ENCODE assay signal across 1 cellular context in the genomic region with DNA sequence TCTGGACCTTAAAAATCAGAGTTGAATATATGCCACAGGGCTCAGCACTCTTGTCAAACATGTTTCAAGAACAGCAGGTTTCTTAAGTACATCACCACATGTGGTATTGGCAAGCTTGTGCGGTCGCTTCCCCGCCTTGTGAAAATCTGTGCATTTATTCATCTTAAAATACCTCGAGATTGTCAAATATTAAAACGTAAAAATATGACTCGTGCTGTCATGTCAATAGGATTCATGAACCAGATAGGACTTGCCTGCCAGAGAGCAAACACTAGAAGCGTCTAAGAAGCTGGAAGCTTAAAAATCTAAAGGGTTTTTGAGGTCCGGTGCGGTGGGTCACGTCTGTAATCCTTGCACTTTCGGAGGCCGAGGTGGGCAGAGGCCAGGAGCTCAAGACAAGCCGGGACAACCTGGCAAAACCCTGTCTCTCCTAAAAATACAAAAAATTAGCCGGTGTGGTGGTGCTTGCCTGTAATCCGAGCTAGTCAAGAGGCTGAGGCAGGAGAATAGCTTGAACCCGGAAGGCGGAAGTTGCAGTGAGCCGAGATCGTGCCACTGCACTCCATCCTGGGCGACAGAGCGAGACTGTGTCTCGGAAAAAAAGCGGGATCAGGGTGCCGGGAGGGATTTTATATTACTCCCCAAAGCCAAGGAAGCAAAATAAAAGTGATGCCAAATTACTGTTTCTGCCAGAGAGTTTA.
TF ChIP-seq lines count a peak whose summit lies in the region.

No MANE protein-coding gene starts in this region.

TF ChIP-seq in H1, 55 proteins besides CTCF, POLR2A, EP300 and RAD21:
- TF ChIP-seq RFX5 (IDR thresholded peaks at IDR 0.05; ENCODE audit: borderline replicate concordance, low read depth, low read length) (no peak), BRCA1 (IDR thresholded peaks at IDR 0.05; ENCODE audit: low read depth, low read length) (no peak), RNF2 (IDR thresholded peaks at IDR 0.05; ENCODE audit: borderline replicate concordance, low read depth, low read length, missing control alignments, poor library complexity, severe bottlenecking) (no peak), SAP30 (IDR thresholded peaks at IDR 0.05; ENCODE audit: insufficient read depth, insufficient replicate concordance, low read length) (no peak), KDM5A (IDR thresholded peaks at IDR 0.05; ENCODE audit: low read length) (no peak), PHF8 (conservative IDR thresholded peaks at IDR 0.05; ENCODE audit: low read depth, low read length) (no peak), ASH2L (IDR thresholded peaks at IDR 0.05; ENCODE audit: low read length) (no peak), CEBPB (IDR thresholded peaks at IDR 0.05; ENCODE audit: low read depth, low read length) (no peak)
- TF ChIP-seq, protein P1, sequence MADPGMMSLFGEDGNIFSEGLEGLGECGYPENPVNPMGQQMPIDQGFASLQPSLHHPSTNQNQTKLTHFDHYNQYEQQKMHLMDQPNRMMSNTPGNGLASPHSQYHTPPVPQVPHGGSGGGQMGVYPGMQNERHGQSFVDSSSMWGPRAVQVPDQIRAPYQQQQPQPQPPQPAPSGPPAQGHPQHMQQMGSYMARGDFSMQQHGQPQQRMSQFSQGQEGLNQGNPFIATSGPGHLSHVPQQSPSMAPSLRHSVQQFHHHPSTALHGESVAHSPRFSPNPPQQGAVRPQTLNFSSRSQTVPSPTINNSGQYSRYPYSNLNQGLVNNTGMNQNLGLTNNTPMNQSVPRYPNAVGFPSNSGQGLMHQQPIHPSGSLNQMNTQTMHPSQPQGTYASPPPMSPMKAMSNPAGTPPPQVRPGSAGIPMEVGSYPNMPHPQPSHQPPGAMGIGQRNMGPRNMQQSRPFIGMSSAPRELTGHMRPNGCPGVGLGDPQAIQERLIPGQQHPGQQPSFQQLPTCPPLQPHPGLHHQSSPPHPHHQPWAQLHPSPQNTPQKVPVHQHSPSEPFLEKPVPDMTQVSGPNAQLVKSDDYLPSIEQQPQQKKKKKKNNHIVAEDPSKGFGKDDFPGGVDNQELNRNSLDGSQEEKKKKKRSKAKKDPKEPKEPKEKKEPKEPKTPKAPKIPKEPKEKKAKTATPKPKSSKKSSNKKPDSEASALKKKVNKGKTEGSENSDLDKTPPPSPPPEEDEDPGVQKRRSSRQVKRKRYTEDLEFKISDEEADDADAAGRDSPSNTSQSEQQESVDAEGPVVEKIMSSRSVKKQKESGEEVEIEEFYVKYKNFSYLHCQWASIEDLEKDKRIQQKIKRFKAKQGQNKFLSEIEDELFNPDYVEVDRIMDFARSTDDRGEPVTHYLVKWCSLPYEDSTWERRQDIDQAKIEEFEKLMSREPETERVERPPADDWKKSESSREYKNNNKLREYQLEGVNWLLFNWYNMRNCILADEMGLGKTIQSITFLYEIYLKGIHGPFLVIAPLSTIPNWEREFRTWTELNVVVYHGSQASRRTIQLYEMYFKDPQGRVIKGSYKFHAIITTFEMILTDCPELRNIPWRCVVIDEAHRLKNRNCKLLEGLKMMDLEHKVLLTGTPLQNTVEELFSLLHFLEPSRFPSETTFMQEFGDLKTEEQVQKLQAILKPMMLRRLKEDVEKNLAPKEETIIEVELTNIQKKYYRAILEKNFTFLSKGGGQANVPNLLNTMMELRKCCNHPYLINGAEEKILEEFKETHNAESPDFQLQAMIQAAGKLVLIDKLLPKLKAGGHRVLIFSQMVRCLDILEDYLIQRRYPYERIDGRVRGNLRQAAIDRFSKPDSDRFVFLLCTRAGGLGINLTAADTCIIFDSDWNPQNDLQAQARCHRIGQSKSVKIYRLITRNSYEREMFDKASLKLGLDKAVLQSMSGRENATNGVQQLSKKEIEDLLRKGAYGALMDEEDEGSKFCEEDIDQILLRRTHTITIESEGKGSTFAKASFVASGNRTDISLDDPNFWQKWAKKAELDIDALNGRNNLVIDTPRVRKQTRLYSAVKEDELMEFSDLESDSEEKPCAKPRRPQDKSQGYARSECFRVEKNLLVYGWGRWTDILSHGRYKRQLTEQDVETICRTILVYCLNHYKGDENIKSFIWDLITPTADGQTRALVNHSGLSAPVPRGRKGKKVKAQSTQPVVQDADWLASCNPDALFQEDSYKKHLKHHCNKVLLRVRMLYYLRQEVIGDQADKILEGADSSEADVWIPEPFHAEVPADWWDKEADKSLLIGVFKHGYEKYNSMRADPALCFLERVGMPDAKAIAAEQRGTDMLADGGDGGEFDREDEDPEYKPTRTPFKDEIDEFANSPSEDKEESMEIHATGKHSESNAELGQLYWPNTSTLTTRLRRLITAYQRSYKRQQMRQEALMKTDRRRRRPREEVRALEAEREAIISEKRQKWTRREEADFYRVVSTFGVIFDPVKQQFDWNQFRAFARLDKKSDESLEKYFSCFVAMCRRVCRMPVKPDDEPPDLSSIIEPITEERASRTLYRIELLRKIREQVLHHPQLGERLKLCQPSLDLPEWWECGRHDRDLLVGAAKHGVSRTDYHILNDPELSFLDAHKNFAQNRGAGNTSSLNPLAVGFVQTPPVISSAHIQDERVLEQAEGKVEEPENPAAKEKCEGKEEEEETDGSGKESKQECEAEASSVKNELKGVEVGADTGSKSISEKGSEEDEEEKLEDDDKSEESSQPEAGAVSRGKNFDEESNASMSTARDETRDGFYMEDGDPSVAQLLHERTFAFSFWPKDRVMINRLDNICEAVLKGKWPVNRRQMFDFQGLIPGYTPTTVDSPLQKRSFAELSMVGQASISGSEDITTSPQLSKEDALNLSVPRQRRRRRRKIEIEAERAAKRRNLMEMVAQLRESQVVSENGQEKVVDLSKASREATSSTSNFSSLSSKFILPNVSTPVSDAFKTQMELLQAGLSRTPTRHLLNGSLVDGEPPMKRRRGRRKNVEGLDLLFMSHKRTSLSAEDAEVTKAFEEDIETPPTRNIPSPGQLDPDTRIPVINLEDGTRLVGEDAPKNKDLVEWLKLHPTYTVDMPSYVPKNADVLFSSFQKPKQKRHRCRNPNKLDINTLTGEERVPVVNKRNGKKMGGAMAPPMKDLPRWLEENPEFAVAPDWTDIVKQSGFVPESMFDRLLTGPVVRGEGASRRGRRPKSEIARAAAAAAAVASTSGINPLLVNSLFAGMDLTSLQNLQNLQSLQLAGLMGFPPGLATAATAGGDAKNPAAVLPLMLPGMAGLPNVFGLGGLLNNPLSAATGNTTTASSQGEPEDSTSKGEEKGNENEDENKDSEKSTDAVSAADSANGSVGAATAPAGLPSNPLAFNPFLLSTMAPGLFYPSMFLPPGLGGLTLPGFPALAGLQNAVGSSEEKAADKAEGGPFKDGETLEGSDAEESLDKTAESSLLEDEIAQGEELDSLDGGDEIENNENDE (IDR thresholded peaks at IDR 0.05; ENCODE audit: insufficient replicate concordance, low read length) = no peak
- TF ChIP-seq, protein P2, sequence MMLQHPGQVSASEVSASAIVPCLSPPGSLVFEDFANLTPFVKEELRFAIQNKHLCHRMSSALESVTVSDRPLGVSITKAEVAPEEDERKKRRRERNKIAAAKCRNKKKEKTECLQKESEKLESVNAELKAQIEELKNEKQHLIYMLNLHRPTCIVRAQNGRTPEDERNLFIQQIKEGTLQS (IDR thresholded peaks at IDR 0.05; ENCODE audit: insufficient read depth, low read depth, low read length) = no peak
